In the genomic region with DNA sequence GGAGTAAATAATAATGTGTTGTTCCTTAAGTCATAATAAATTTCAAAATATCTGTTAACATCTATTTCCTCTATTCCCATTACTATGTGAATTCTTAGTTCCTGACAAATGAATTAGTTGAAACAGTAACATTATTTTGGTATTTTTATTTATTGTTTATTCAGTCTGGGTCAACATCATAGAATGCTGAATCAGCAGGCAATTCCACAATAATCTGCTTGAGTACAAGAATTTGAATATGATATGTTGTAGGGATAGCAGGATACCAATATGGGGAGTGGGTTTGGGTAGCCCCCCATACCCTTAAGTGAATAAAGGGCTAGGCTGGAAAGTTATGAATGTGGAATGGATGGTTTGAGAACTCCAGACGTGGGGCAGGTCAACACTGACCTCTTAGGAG, we compare ENCODE assay signal across 22 cellular contexts.
DNase-seq lines count a peak whose midpoint lies in the region; ATAC-seq, FAIRE-seq and TF ChIP-seq lines count a peak whose summit lies in the region.
"Had no signal": no experiment of that assay in that cellular context is flagged by ENCODE, and none has a peak within 500 bp of the region (broad histone marks: within the 10 kb centered on the region; RNA-seq: fewer than 3 reads in every experiment).

No MANE protein-coding gene starts in this region.

- TF ChIP-seq RAD21 in A549 (conservative IDR thresholded peaks at IDR 0.05 in 1 of 2, IDR thresholded peaks at IDR 0.05 in 1 of 2) (no peak), H1 (IDR thresholded peaks at IDR 0.05 in 1 of 2, conservative IDR thresholded peaks at IDR 0.05 in 1 of 2; ENCODE audit: low read depth in 2 of 2, low read length in 2 of 2) (no peak)

- H3K4me1 Mint-ChIP-seq in osteocyte (ENCODE audit: unreplicated experiment), result no peaks in the 10 kb centered on the region
- no peaks in the 10 kb centered on the region for H3K4me1 Mint-ChIP-seq in activated CD8-positive, alpha-beta T cell treated with anti-CD3 and anti-CD28 coated beads, Interleukin-2, amount 10 ng/mL, durations not matched to agents 7 days and 5 days (ENCODE audit: low read depth)
- H3K4me1 Mint-ChIP-seq: B cell had no signal

- no peak overlapping the region for H3K9ac ChIP-seq in H1 (replicated peaks in 1 of 4; ENCODE audit: extremely low read depth in 1 of 4, low read depth in 3 of 4, low read length in 3 of 4)
- H3K9ac ChIP-seq: BLaER1 treated with 17β-estradiol and CSF1 and Interleukin-3, amounts not matched to agents 10 nM and 100 nM had no signal

- no peak overlapping the region for H3K23ac ChIP-seq in H1 (ENCODE audit: insufficient read length)

- ATAC-seq in A549, result no peak
- no peak for ATAC-seq in activated CD8-positive, alpha-beta T cell treated with anti-CD3 and anti-CD28 coated beads, Interleukin-2, amount 10 ng/mL, durations not matched to agents 7 days and 5 days
- ATAC-seq: CD8-positive, alpha-beta T cell had no signal

- no peak overlapping the region for H4K91ac ChIP-seq in H1 (replicated peaks; ENCODE audit: insufficient read length, low read length)

- no peak overlapping the region for H2BK15ac ChIP-seq in H1 (ENCODE audit: low read length)

- H3K9me3 ChIP-seq in A549 (no peaks in the 10 kb centered on the region), SJCRH30 (replicated peaks) (peaks cover 32% of the 10 kb centered on the region), H1 (ENCODE audit: insufficient read depth in 2 of 2, low read depth in 1 of 2, low read length in 1 of 2) (peaks cover 0 to 4% of the 10 kb centered on the region in 2 experiments; a peak in 1 of 4 replicates)
- H3K9me3 ChIP-seq: Caco-2 had no signal

- DNase-seq in A549 (ENCODE audit: low read depth in 1 of 2, low spot score in 1 of 2) (no peak), HTR-8/SVneo (ENCODE audit: insufficient read length, low spot score) (no peak), SJCRH30 (no peak), H1 (ENCODE audit: low read depth in 1 of 2, low spot score in 2 of 2) (no peak), osteocyte (ENCODE audit: extremely low spot score, unreplicated experiment) (no peak), glomerular visceral epithelial cell (ENCODE audit: extremely low spot score) (no peak)
- DNase-seq in activated CD8-positive, alpha-beta T cell treated with anti-CD3 and anti-CD28 coated beads, Interleukin-2, amount 10 ng/mL, durations not matched to agents 7 days and 5 days, result no peak
- DNase-seq: 8988T; AML-193; Caco-2; Calu3; CD4-positive, alpha-beta T cell; CD8-positive, alpha-beta T cell; DMS79 treated with DMSO at 0.1 percent for 48 hours; GF-D8 had no signal

- WGBS in A549 (ENCODE audit: missing lambda C conversion rate), result 0% methylated on average over 1 of the region's 1 CpG
- WGBS in H1 (ENCODE audit: extremely low coverage in 1 of 2, insufficient coverage in 1 of 2, insufficient read length in 1 of 2, insufficient replicate concordance in 2 of 2, low coverage in 1 of 2, low lambda C conversion rate in 2 of 2, missing lambda C conversion rate in 1 of 2), 2 experiments, result 95% methylated on average over 1 of the region's 1 CpG; no CpG with 5 or more reads in 1 of the 2 experiments

- H3K4me3 ChIP-seq in A549 (no peak overlapping the region), SJCRH30 (no peak overlapping the region), H1 (ENCODE audit: extremely low read depth in 1 of 4, insufficient read depth in 2 of 4, low read depth in 3 of 4, low read length in 4 of 4) (no peak overlapping the region)
- H3K4me3 ChIP-seq: BLaER1 treated with 17β-estradiol and CSF1 and Interleukin-3, amounts not matched to agents 10 nM and 100 nM had no signal

- H4K20me1 ChIP-seq in H1 (replicated peaks in 1 of 2; ENCODE audit: control insufficient read depth in 1 of 2, insufficient read depth in 2 of 2, low read length in 2 of 2), result no peaks in the 10 kb centered on the region
- H4K20me1 ChIP-seq: BLaER1 treated with 17β-estradiol and CSF1 and Interleukin-3, amounts not matched to agents 10 nM and 100 nM had no signal

- H4K8ac ChIP-seq in H1 (ENCODE audit: extremely low read depth, insufficient read depth, low read length), result no peak overlapping the region

- peak overlapping the region; percentile 16 for H3K14ac ChIP-seq in H1 (ENCODE audit: insufficient read length)

- no peaks in the 10 kb centered on the region for H3K79me2 ChIP-seq in H1 (ENCODE audit: control insufficient read depth in 1 of 2, insufficient read depth in 2 of 2, low read length in 2 of 2)

- no peak overlapping the region for H4K5ac ChIP-seq in H1 (ENCODE audit: insufficient read length, low read depth, low read length)

- no peak overlapping the region for H3K4me2 ChIP-seq in A549
- no peak overlapping the region for H3K4me2 ChIP-seq in H1 (ENCODE audit: insufficient read depth in 1 of 2, low read depth in 2 of 2, low read length in 2 of 2)
- H3K4me2 ChIP-seq: BLaER1 treated with 17β-estradiol and CSF1 and Interleukin-3, amounts not matched to agents 10 nM and 100 nM had no signal

- no peak overlapping the region for H3K4ac ChIP-seq in H1 (replicated peaks; ENCODE audit: insufficient read length, low read depth, low read length)

- no peaks in the 10 kb centered on the region for H3K79me1 ChIP-seq in H1 (ENCODE audit: low read depth, low read length)

- no peaks in the 10 kb centered on the region for H3K4me1 ChIP-seq in A549
- peaks cover 52% of the 10 kb centered on the region for H3K4me1 ChIP-seq in SJCRH30
- H3K4me1 ChIP-seq in H1 (replicated peaks in 1 of 4; ENCODE audit: control insufficient read depth in 3 of 4, insufficient read depth in 4 of 4, low read length in 3 of 4), result no peaks in the 10 kb centered on the region
- H3K4me1 ChIP-seq: BLaER1 treated with 17β-estradiol and CSF1 and Interleukin-3, amounts not matched to agents 10 nM and 100 nM; Caco-2 had no signal

- peaks cover 7% of the 10 kb centered on the region for H3K9me3 Mint-ChIP-seq in osteocyte (ENCODE audit: unreplicated experiment)
- H3K9me3 Mint-ChIP-seq in activated CD8-positive, alpha-beta T cell treated with anti-CD3 and anti-CD28 coated beads, Interleukin-2, amount 10 ng/mL, durations not matched to agents 7 days and 5 days (ENCODE audit: insufficient read depth), result no peaks in the 10 kb centered on the region
- H3K9me3 Mint-ChIP-seq: CD4-positive, alpha-beta T cell; CD8-positive, alpha-beta T cell had no signal

- no peak overlapping the region for H2BK120ac ChIP-seq in H1 (replicated peaks; ENCODE audit: low read depth, low read length)

- no peak overlapping the region for H2AK5ac ChIP-seq in H1 (ENCODE audit: low read depth, low read length)

- H2BK20ac ChIP-seq in H1 (ENCODE audit: low read length), result no peak overlapping the region

- no peaks in the 10 kb centered on the region for H3K36me3 Mint-ChIP-seq in osteocyte (ENCODE audit: unreplicated experiment)
- H3K36me3 Mint-ChIP-seq in activated CD8-positive, alpha-beta T cell treated with anti-CD3 and anti-CD28 coated beads, Interleukin-2, amount 10 ng/mL, durations not matched to agents 7 days and 5 days (ENCODE audit: low read depth), result no peaks in the 10 kb centered on the region
- H3K36me3 Mint-ChIP-seq: CD8-positive, alpha-beta T cell had no signal

- H2BK12ac ChIP-seq in H1 (ENCODE audit: low read depth, low read length), result no peak overlapping the region

- H3K4me3 Mint-ChIP-seq in osteocyte (ENCODE audit: unreplicated experiment), result no peak overlapping the region
- no peak overlapping the region for H3K4me3 Mint-ChIP-seq in activated CD8-positive, alpha-beta T cell treated with anti-CD3 and anti-CD28 coated beads, Interleukin-2, amount 10 ng/mL, durations not matched to agents 7 days and 5 days
- H3K4me3 Mint-ChIP-seq: B cell; CD4-positive, alpha-beta T cell; CD8-positive, alpha-beta T cell had no signal

- peaks cover 2% of the 10 kb centered on the region; the same call in 1 of the 2 replicates for H3K36me3 ChIP-seq in SJCRH30
- no peaks in the 10 kb centered on the region for H3K36me3 ChIP-seq in H1 (ENCODE audit: control insufficient read depth in 2 of 4, insufficient read depth in 4 of 4, low read length in 3 of 4)
- H3K36me3 ChIP-seq: BLaER1 treated with 17β-estradiol and CSF1 and Interleukin-3, amounts not matched to agents 10 nM and 100 nM had no signal

- no peak overlapping the region for H3K56ac ChIP-seq in H1 (replicated peaks; ENCODE audit: insufficient read length, low read depth, low read length)

- H3K18ac ChIP-seq in H1 (ENCODE audit: extremely low read depth, low read length), result no peak overlapping the region

- FAIRE-seq in A549 (lab: Jason Lieb, UNC) (no peak), HTR-8/SVneo (lab: Jason Lieb, UNC) (peak; percentile 31), H1 (lab: Jason Lieb, UNC) (no peak)
- FAIRE-seq: A204.1, D721Med, G401.6, GM12891 had no signal

- H2AFZ ChIP-seq in H1 (ENCODE audit: low read length), result no peak overlapping the region

- TF ChIP-seq POLR2A in A549 (IDR thresholded peaks at IDR 0.05; ENCODE audit: low read length) (no peak), H1 (IDR thresholded peaks at IDR 0.05; ENCODE audit: control extremely low read depth in 1 of 2, low read depth in 2 of 2, low read length in 2 of 2) (no peak)

- no peak overlapping the region for H2BK5ac ChIP-seq in H1 (ENCODE audit: low read depth, low read length)

- TF ChIP-seq EP300 in A549 (IDR thresholded peaks at IDR 0.05) (no peak), H1 (IDR thresholded peaks at IDR 0.05; ENCODE audit: borderline replicate concordance in 1 of 2, low read depth in 2 of 2, low read length in 2 of 2) (no peak)

- H3K27ac Mint-ChIP-seq in osteocyte (ENCODE audit: unreplicated experiment), result no peak overlapping the region
- H3K27ac Mint-ChIP-seq in activated CD8-positive, alpha-beta T cell treated with anti-CD3 and anti-CD28 coated beads, Interleukin-2, amount 10 ng/mL, durations not matched to agents 7 days and 5 days, result no peak overlapping the region
- H3K27ac Mint-ChIP-seq: B cell; CD4-positive, alpha-beta T cell; CD8-positive, alpha-beta T cell had no signal

- no peaks in the 10 kb centered on the region; the same call in 1 of the 2 replicates for H3K23me2 ChIP-seq in H1 (ENCODE audit: low read depth, low read length)

- CTCF ChIA-PET in A549 (lab: Yijun Ruan, JAX) (interaction anchor here (1.8 kb wide), 1 partner anchor 30 kb away, joined by 4 read pairs; no protein-coding TSS in a partner anchor), H1 (lab: Charles Lee; ENCODE audit: partially characterized antibody) (no interaction called here)
- CTCF ChIA-PET in activated CD8-positive, alpha-beta T cell treated with anti-CD3 and anti-CD28 coated beads, Interleukin-2, amount 10 ng/mL, durations not matched to agents 7 days and 5 days (lab: Charles Lee), result no interaction called here

- H3K27ac ChIP-seq in A549 (no peak overlapping the region), SJCRH30 (peak overlapping the region; percentile 89), H1 (ENCODE audit: low read depth, low read length) (no peak overlapping the region)
- H3K27ac ChIP-seq: BLaER1 treated with 17β-estradiol and CSF1 and Interleukin-3, amounts not matched to agents 10 nM and 100 nM; C4-2B had no signal

- POLR2A ChIA-PET in A549 (lab: Yijun Ruan, JAX), result no interaction called here
- POLR2A ChIA-PET in H1 (lab: Charles Lee; ENCODE audit: partially characterized antibody), result no interaction called here
- POLR2A ChIA-PET in activated CD8-positive, alpha-beta T cell treated with anti-CD3 and anti-CD28 coated beads, Interleukin-2, amount 10 ng/mL, durations not matched to agents 7 days and 5 days (lab: Charles Lee), result no interaction called here

- H3K27me3 ChIP-seq in SJCRH30 (no peaks in the 10 kb centered on the region), H1 (replicated peaks in 1 of 4; ENCODE audit: control insufficient read depth in 3 of 4, extremely low read depth in 1 of 4, insufficient read depth in 3 of 4, low read length in 3 of 4) (no peaks in the 10 kb centered on the region)
- H3K27me3 ChIP-seq: BLaER1 treated with 17β-estradiol and CSF1 and Interleukin-3, amounts not matched to agents 10 nM and 100 nM had no signal

- TF ChIP-seq CTCF in A549 (IDR thresholded peaks at IDR 0.05) (no peak), H1 (IDR thresholded peaks at IDR 0.05; ENCODE audit: control extremely low read depth in 1 of 3, insufficient read depth in 1 of 3, low read depth in 1 of 3, low read length in 3 of 3) (no peak), osteocyte (IDR thresholded peaks at IDR 0.05) (no peak)

- no peaks in the 10 kb centered on the region for H3K27me3 Mint-ChIP-seq in osteocyte (ENCODE audit: unreplicated experiment)
- no peaks in the 10 kb centered on the region for H3K27me3 Mint-ChIP-seq in activated CD8-positive, alpha-beta T cell treated with anti-CD3 and anti-CD28 coated beads, Interleukin-2, amount 10 ng/mL, durations not matched to agents 7 days and 5 days (ENCODE audit: low read depth)
- H3K27me3 Mint-ChIP-seq: B cell had no signal

Comparison
In these comparisons a context has a peak if more than half of its experiments do, and no peak if none do; other contexts are left out.
1. Of the 18 proteins assayed by ChIP-seq in both H1 and A549: peak only in H1: none; only in A549: MAFK; in both: none; in neither: 17.